ENCODE assay signal across 1 cellular context in genomic region chr16:31453255-31454204, GRCh38.
TF ChIP-seq lines count a peak whose summit lies in the region.

No MANE protein-coding gene starts in this region.

TF ChIP-seq in K562, 482 proteins besides CTCF, POLR2A, EP300 and RAD21 (continues in another document):
- TF ChIP-seq POLR2AphosphoS5 (IDR thresholded peaks at IDR 0.05; ENCODE audit: control insufficient read depth, insufficient read depth, low read depth, low read length), result no peak
- peak; percentile 75 for TF ChIP-seq SMARCE1 (IDR thresholded peaks at IDR 0.05)
- no peak for TF ChIP-seq PATZ1 (CRISPR knock-in tag; IDR thresholded peaks at IDR 0.05; ENCODE audit: borderline replicate concordance)
- TF ChIP-seq NBN (IDR thresholded peaks at IDR 0.05; ENCODE audit: low read depth), result 0 out of 2 replicates have a peak, but pooled peaks have one; percentile 35
- no peak for TF ChIP-seq KLF1 (tag; IDR thresholded peaks at IDR 0.05)
- TF ChIP-seq SRSF1 (IDR thresholded peaks at IDR 0.05; ENCODE audit: low read depth, low read length), result no peak
- no peak for TF ChIP-seq FOSL1 (tag; conservative IDR thresholded peaks at IDR 0.05)
- TF ChIP-seq HLTF (IDR thresholded peaks at IDR 0.05), result peak; percentile 85
- no peak for TF ChIP-seq TCF7 (IDR thresholded peaks at IDR 0.05; ENCODE audit: borderline replicate concordance)
- TF ChIP-seq EHMT2 (IDR thresholded peaks at IDR 0.05), result 0 out of 2 replicates have a peak, but pooled peaks have one; percentile 7
- no peak for TF ChIP-seq KLF6 (CRISPR knock-in tag; IDR thresholded peaks at IDR 0.05; ENCODE audit: borderline replicate concordance)
- peak; percentile 34; the same call in 1 of the 2 replicates for TF ChIP-seq CBFA2T3 (IDR thresholded peaks at IDR 0.05)
- peak; percentile 36 for TF ChIP-seq SAP30 (IDR thresholded peaks at IDR 0.05; ENCODE audit: borderline replicate concordance, insufficient read depth, low read depth, low read length, poor library complexity, severe bottlenecking)
- TF ChIP-seq ZNF668 (CRISPR knock-in tag; IDR thresholded peaks at IDR 0.05), result no peak
- TF ChIP-seq SMAD1 (IDR thresholded peaks at IDR 0.05; ENCODE audit: low read depth, low read length, partially characterized antibody), result no peak
- TF ChIP-seq HDAC2 (IDR thresholded peaks at IDR 0.05), result peak; percentile 85
- TF ChIP-seq ZNF583 (CRISPR knock-in tag; IDR thresholded peaks at IDR 0.05), result 0 out of 2 replicates have a peak, but pooled peaks have one; percentile 10
- TF ChIP-seq MLX (CRISPR knock-in tag; conservative IDR thresholded peaks at IDR 0.05), result no peak
- TF ChIP-seq U2AF1 (optimal IDR thresholded peaks at IDR 0.05; ENCODE audit: low read depth, low read length), result no peak
- TF ChIP-seq MAFG (tag; conservative IDR thresholded peaks at IDR 0.05), result peak; percentile 98
- 0 out of 2 replicates have a peak, but pooled peaks have one; percentile 19 for TF ChIP-seq SUPT5H (IDR thresholded peaks at IDR 0.05)
- peak; percentile 66; the same call in 1 of the 2 replicates for TF ChIP-seq MTA3 (IDR thresholded peaks at IDR 0.05; ENCODE audit: borderline replicate concordance)
- TF ChIP-seq MLLT1 (IDR thresholded peaks at IDR 0.05), result peak; percentile 12 to 33; a peak in 2 of 4 replicates
- no peak for TF ChIP-seq ZNF274 (IDR thresholded peaks at IDR 0.05; ENCODE audit: borderline replicate concordance, low read depth, low read length)
- TF ChIP-seq HDAC1 (IDR thresholded peaks at IDR 0.05), result peak in 1 of 2 experiments; percentile 67; a peak in 2 of 4 replicates
- peak; percentile 75 for TF ChIP-seq ARID1B (IDR thresholded peaks at IDR 0.05)
- TF ChIP-seq PRDM10 (IDR thresholded peaks at IDR 0.05; ENCODE audit: partially characterized antibody), result peak; percentile 31
- 0 out of 2 replicates have a peak, but pooled peaks have one; percentile 30 for TF ChIP-seq ZNF407 (IDR thresholded peaks at IDR 0.05; ENCODE audit: low read depth)
- TF ChIP-seq JUN (IDR thresholded peaks at IDR 0.05; ENCODE audit: borderline replicate concordance, low read depth, low read length), result 0 out of 2 replicates have a peak, but pooled peaks have one; percentile 14
- no peak for TF ChIP-seq JUN (CRISPR knock-in tag; IDR thresholded peaks at IDR 0.05; ENCODE audit: borderline replicate concordance)
- TF ChIP-seq ZNF780A (CRISPR knock-in tag; IDR thresholded peaks at IDR 0.05), result no peak
- peak; percentile 83; the same call in 1 of the 2 replicates for TF ChIP-seq OTX1 (CRISPR knock-in tag; IDR thresholded peaks at IDR 0.05)
- 0 out of 4 replicates have a peak, but pooled peaks have one; percentile 11 to 34 for TF ChIP-seq TRIM24 (IDR thresholded peaks at IDR 0.05)
- TF ChIP-seq NR2C1 (IDR thresholded peaks at IDR 0.05), result peak; percentile 90
- TF ChIP-seq NR2C1 (tag; IDR thresholded peaks at IDR 0.05), result peak; percentile 92
- no peak for TF ChIP-seq ZNF253 (CRISPR knock-in tag; conservative IDR thresholded peaks at IDR 0.05)
- TF ChIP-seq ZC3H11A (IDR thresholded peaks at IDR 0.05; ENCODE audit: low read depth, low read length), result no peak
- peak; percentile 95 for TF ChIP-seq ZBTB7A (IDR thresholded peaks at IDR 0.05; ENCODE audit: borderline replicate concordance, control insufficient read depth, low read depth, low read length)
- peak; percentile 69; the same call in 1 of the 2 replicates for TF ChIP-seq ZEB2 (IDR thresholded peaks at IDR 0.05)
- TF ChIP-seq, protein P1, sequence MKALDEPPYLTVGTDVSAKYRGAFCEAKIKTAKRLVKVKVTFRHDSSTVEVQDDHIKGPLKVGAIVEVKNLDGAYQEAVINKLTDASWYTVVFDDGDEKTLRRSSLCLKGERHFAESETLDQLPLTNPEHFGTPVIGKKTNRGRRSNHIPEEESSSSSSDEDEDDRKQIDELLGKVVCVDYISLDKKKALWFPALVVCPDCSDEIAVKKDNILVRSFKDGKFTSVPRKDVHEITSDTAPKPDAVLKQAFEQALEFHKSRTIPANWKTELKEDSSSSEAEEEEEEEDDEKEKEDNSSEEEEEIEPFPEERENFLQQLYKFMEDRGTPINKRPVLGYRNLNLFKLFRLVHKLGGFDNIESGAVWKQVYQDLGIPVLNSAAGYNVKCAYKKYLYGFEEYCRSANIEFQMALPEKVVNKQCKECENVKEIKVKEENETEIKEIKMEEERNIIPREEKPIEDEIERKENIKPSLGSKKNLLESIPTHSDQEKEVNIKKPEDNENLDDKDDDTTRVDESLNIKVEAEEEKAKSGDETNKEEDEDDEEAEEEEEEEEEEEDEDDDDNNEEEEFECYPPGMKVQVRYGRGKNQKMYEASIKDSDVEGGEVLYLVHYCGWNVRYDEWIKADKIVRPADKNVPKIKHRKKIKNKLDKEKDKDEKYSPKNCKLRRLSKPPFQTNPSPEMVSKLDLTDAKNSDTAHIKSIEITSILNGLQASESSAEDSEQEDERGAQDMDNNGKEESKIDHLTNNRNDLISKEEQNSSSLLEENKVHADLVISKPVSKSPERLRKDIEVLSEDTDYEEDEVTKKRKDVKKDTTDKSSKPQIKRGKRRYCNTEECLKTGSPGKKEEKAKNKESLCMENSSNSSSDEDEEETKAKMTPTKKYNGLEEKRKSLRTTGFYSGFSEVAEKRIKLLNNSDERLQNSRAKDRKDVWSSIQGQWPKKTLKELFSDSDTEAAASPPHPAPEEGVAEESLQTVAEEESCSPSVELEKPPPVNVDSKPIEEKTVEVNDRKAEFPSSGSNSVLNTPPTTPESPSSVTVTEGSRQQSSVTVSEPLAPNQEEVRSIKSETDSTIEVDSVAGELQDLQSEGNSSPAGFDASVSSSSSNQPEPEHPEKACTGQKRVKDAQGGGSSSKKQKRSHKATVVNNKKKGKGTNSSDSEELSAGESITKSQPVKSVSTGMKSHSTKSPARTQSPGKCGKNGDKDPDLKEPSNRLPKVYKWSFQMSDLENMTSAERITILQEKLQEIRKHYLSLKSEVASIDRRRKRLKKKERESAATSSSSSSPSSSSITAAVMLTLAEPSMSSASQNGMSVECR (CRISPR knock-in tag; IDR thresholded peaks at IDR 0.05), result 0 out of 2 replicates have a peak, but pooled peaks have one; percentile 40
- TF ChIP-seq ELF4 (CRISPR knock-in tag; IDR thresholded peaks at IDR 0.05), result peak; percentile 69
- peak; percentile 78 for TF ChIP-seq BACH1 (tag; IDR thresholded peaks at IDR 0.05)
- TF ChIP-seq BRD9 (IDR thresholded peaks at IDR 0.05; ENCODE audit: low read depth, partially characterized antibody), result peak; percentile 74
- peak; percentile 31; the same call in 1 of the 2 replicates for TF ChIP-seq CEBPG (CRISPR knock-in tag; IDR thresholded peaks at IDR 0.05)
- TF ChIP-seq CEBPG (tag; conservative IDR thresholded peaks at IDR 0.05 in 1 of 2, IDR thresholded peaks at IDR 0.05 in 1 of 2), result peak in 1 of 2 experiments; percentile 31; a peak in 2 of 4 replicates
